1 cellular context compared by ENCODE assay signal in the genomic region with DNA sequence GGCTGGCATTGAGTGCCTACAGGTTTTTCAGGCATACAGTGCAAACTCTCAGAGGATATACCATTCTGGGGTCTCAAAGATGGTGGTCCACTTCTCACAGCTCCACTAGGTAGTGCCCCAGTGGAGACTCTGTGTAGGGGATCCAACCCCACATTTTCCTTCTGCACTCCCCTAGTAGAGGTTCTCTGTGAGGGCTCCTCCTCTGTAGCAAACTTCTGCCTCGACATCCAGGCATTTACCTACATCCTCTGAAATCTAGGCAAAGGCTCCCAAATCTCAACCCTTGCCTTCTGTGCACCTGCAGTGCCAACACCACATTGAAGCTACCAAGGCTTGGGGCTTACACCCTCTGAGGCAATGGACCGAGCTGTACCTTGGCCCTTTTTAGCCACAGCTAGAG.
TF ChIP-seq lines count a peak whose summit lies in the region.

No MANE protein-coding gene starts in this region.

TF ChIP-seq in K562, 482 proteins besides CTCF, POLR2A, EP300 and RAD21 (continued from another document):
- TF ChIP-seq, protein P1, sequence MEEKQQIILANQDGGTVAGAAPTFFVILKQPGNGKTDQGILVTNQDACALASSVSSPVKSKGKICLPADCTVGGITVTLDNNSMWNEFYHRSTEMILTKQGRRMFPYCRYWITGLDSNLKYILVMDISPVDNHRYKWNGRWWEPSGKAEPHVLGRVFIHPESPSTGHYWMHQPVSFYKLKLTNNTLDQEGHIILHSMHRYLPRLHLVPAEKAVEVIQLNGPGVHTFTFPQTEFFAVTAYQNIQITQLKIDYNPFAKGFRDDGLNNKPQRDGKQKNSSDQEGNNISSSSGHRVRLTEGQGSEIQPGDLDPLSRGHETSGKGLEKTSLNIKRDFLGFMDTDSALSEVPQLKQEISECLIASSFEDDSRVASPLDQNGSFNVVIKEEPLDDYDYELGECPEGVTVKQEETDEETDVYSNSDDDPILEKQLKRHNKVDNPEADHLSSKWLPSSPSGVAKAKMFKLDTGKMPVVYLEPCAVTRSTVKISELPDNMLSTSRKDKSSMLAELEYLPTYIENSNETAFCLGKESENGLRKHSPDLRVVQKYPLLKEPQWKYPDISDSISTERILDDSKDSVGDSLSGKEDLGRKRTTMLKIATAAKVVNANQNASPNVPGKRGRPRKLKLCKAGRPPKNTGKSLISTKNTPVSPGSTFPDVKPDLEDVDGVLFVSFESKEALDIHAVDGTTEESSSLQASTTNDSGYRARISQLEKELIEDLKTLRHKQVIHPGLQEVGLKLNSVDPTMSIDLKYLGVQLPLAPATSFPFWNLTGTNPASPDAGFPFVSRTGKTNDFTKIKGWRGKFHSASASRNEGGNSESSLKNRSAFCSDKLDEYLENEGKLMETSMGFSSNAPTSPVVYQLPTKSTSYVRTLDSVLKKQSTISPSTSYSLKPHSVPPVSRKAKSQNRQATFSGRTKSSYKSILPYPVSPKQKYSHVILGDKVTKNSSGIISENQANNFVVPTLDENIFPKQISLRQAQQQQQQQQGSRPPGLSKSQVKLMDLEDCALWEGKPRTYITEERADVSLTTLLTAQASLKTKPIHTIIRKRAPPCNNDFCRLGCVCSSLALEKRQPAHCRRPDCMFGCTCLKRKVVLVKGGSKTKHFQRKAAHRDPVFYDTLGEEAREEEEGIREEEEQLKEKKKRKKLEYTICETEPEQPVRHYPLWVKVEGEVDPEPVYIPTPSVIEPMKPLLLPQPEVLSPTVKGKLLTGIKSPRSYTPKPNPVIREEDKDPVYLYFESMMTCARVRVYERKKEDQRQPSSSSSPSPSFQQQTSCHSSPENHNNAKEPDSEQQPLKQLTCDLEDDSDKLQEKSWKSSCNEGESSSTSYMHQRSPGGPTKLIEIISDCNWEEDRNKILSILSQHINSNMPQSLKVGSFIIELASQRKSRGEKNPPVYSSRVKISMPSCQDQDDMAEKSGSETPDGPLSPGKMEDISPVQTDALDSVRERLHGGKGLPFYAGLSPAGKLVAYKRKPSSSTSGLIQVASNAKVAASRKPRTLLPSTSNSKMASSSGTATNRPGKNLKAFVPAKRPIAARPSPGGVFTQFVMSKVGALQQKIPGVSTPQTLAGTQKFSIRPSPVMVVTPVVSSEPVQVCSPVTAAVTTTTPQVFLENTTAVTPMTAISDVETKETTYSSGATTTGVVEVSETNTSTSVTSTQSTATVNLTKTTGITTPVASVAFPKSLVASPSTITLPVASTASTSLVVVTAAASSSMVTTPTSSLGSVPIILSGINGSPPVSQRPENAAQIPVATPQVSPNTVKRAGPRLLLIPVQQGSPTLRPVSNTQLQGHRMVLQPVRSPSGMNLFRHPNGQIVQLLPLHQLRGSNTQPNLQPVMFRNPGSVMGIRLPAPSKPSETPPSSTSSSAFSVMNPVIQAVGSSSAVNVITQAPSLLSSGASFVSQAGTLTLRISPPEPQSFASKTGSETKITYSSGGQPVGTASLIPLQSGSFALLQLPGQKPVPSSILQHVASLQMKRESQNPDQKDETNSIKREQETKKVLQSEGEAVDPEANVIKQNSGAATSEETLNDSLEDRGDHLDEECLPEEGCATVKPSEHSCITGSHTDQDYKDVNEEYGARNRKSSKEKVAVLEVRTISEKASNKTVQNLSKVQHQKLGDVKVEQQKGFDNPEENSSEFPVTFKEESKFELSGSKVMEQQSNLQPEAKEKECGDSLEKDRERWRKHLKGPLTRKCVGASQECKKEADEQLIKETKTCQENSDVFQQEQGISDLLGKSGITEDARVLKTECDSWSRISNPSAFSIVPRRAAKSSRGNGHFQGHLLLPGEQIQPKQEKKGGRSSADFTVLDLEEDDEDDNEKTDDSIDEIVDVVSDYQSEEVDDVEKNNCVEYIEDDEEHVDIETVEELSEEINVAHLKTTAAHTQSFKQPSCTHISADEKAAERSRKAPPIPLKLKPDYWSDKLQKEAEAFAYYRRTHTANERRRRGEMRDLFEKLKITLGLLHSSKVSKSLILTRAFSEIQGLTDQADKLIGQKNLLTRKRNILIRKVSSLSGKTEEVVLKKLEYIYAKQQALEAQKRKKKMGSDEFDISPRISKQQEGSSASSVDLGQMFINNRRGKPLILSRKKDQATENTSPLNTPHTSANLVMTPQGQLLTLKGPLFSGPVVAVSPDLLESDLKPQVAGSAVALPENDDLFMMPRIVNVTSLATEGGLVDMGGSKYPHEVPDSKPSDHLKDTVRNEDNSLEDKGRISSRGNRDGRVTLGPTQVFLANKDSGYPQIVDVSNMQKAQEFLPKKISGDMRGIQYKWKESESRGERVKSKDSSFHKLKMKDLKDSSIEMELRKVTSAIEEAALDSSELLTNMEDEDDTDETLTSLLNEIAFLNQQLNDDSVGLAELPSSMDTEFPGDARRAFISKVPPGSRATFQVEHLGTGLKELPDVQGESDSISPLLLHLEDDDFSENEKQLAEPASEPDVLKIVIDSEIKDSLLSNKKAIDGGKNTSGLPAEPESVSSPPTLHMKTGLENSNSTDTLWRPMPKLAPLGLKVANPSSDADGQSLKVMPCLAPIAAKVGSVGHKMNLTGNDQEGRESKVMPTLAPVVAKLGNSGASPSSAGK (IDR thresholded peaks at IDR 0.05): no peak
- TF ChIP-seq, protein P2, sequence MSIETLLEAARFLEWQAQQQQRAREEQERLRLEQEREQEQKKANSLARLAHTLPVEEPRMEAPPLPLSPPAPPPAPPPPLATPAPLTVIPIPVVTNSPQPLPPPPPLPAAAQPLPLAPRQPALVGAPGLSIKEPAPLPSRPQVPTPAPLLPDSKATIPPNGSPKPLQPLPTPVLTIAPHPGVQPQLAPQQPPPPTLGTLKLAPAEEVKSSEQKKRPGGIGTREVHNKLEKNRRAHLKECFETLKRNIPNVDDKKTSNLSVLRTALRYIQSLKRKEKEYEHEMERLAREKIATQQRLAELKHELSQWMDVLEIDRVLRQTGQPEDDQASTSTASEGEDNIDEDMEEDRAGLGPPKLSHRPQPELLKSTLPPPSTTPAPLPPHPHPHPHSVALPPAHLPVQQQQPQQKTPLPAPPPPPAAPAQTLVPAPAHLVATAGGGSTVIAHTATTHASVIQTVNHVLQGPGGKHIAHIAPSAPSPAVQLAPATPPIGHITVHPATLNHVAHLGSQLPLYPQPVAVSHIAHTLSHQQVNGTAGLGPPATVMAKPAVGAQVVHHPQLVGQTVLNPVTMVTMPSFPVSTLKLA (conservative IDR thresholded peaks at IDR 0.05): no peak
- TF ChIP-seq CBX1 (IDR thresholded peaks at IDR 0.05; ENCODE audit: low read depth): 0 out of 2 replicates have a peak, but pooled peaks have one; percentile 77
- TF ChIP-seq CBX5 (IDR thresholded peaks at IDR 0.05; ENCODE audit: borderline replicate concordance, low read depth): peak; percentile 94
- TF ChIP-seq MEF2A (IDR thresholded peaks at IDR 0.05; ENCODE audit: control insufficient read depth, low read depth, low read length): no peak
- no peak for TF ChIP-seq RAD51 (IDR thresholded peaks at IDR 0.05; ENCODE audit: borderline replicate concordance, low read depth)
- TF ChIP-seq TRIM28 (IDR thresholded peaks at IDR 0.05): 0 out of 2 replicates have a peak, but pooled peaks have one; percentile 28
- TF ChIP-seq, protein P3, sequence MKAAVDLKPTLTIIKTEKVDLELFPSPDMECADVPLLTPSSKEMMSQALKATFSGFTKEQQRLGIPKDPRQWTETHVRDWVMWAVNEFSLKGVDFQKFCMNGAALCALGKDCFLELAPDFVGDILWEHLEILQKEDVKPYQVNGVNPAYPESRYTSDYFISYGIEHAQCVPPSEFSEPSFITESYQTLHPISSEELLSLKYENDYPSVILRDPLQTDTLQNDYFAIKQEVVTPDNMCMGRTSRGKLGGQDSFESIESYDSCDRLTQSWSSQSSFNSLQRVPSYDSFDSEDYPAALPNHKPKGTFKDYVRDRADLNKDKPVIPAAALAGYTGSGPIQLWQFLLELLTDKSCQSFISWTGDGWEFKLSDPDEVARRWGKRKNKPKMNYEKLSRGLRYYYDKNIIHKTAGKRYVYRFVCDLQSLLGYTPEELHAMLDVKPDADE (conservative IDR thresholded peaks at IDR 0.05; ENCODE audit: control insufficient read depth, low read depth, low read length): no peak
- no peak for TF ChIP-seq NR2C1 (IDR thresholded peaks at IDR 0.05)
- no peak for TF ChIP-seq NR2C1 (tag; IDR thresholded peaks at IDR 0.05)
- TF ChIP-seq NFIX (CRISPR knock-in tag; IDR thresholded peaks at IDR 0.05; ENCODE audit: low read depth): no peak
- TF ChIP-seq THRAP3 (IDR thresholded peaks at IDR 0.05; ENCODE audit: borderline replicate concordance): no peak
